In the genomic region with DNA sequence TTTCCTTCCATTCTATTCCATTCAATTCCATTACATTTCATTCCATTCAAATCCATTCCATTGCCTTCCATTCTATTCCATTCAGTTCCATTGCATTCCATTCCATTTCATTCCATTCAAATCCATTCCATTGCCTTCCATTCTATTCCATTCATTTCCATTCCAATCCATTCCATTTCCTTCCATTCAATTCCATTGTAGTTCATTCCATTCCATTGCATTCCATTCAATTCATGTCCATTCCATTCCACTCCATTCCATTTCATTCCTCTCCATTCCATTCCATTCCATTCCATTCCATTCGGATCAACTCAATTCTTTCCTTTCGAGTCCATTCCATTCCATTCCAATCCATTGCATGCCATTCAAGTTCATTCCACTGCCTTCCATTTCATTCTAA, we compare ENCODE assay signal across 20 cellular contexts.
A peak's percentile ranks its signal among the peaks of the same experiment; 100 is the strongest.
DNase-seq lines count a peak whose midpoint lies in the region; ATAC-seq, FAIRE-seq and TF ChIP-seq lines count a peak whose summit lies in the region.
"Had no signal": no experiment of that assay in that cellular context is flagged by ENCODE, and none has a peak within 500 bp of the region (broad histone marks: within the 10 kb centered on the region; RNA-seq: fewer than 3 reads in every experiment).

No MANE protein-coding gene starts in this region.

- no peak overlapping the region for H3K4me3 Mint-ChIP-seq in endodermal cell
- H3K4me3 Mint-ChIP-seq: B cell; CD4-positive, CD25-positive, alpha-beta regulatory T cell; CD8-positive, alpha-beta T cell had no signal

- H3K27ac ChIP-seq in HepG2 (ENCODE audit: extremely low read length, insufficient read depth, low read length) (no peak overlapping the region), right lobe of liver (no peak overlapping the region), endodermal cell (ENCODE audit: low read depth, low read length) (no peak overlapping the region), liver (ENCODE audit: low read depth in 1 of 2, low read length in 2 of 2) (no peak overlapping the region)
- H3K27ac ChIP-seq: 22Rv1, BLaER1, C4-2B had no signal

- WGBS in HepG2 (ENCODE audit: low lambda C conversion rate), result 5% methylated on average over 2 of the region's 2 CpGs
- 60% methylated on average over 2 of the region's 2 CpGs for WGBS in right lobe of liver (ENCODE audit: insufficient coverage, low coverage, low lambda C conversion rate, missing lambda C conversion rate)
- 83 to 86% methylated on average over 2 of the region's 2 CpGs for WGBS in endodermal cell (ENCODE audit: insufficient coverage in 1 of 2, insufficient read length in 1 of 2), 2 experiments
- 73% methylated on average over 2 of the region's 2 CpGs for WGBS in liver

- H3K4me1 ChIP-seq in HepG2 (ENCODE audit: insufficient read depth, low read length) (no peaks in the 10 kb centered on the region), right lobe of liver (no peaks in the 10 kb centered on the region), endodermal cell (ENCODE audit: control insufficient read depth, insufficient read depth, low read length) (no peaks in the 10 kb centered on the region), liver (ENCODE audit: control insufficient read depth in 4 of 4, insufficient read depth in 4 of 4, low read length in 3 of 4) (no peaks in the 10 kb centered on the region)
- H3K4me1 ChIP-seq: BLaER1, Caco-2 had no signal

- intact Hi-C loops in HepG2 (cut with micrococcal nuclease; ENCODE audit: unreplicated experiment) (no loop called here), right lobe of liver (cut with DNase I) (no loop called here)

- no peak for TF ChIP-seq POLR2A in HepG2 (IDR thresholded peaks at IDR 0.05; ENCODE audit: insufficient read depth in 1 of 2, low read depth in 2 of 2, low read length in 2 of 2)
- no peak for TF ChIP-seq POLR2A in right lobe of liver (IDR thresholded peaks at IDR 0.05)

- H3K27ac Mint-ChIP-seq in endodermal cell, result no peak overlapping the region
- H3K27ac Mint-ChIP-seq: B cell; CD8-positive, alpha-beta T cell had no signal

- POLR2A ChIA-PET in HepG2 (lab: Yijun Ruan, JAX), result no interaction called here

- no peaks in the 10 kb centered on the region for H3K4me1 Mint-ChIP-seq in endodermal cell
- H3K4me1 Mint-ChIP-seq: B cell had no signal

- no peak for FAIRE-seq in HepG2 (lab: Jason Lieb, UNC)
- FAIRE-seq: A204.1, G401.6, H1 had no signal

- H3K9me3 ChIP-seq in HepG2 (ENCODE audit: low read length) (no peaks in the 10 kb centered on the region), right lobe of liver (peaks cover 0 to 32% (median 8%) of the 10 kb centered on the region in 4 donors), endodermal cell (ENCODE audit: control insufficient read depth, low read length) (no peaks in the 10 kb centered on the region), liver (ENCODE audit: control insufficient read depth in 4 of 4, low read length in 3 of 4) (peaks cover 15 to 97% (median 66%) of the 10 kb centered on the region in 4 donors)

- H3K4me3 ChIP-seq in HepG2 (replicated peaks in 1 of 3; ENCODE audit: insufficient read depth in 1 of 3, low read depth in 2 of 3, low read length in 3 of 3), result no peak overlapping the region
- H3K4me3 ChIP-seq in right lobe of liver, result no peak overlapping the region
- H3K4me3 ChIP-seq in endodermal cell (ENCODE audit: low read length), result peak overlapping the region; percentile 12
- peak overlapping the region in 2 of 3 donors; percentile 5 to 28 for H3K4me3 ChIP-seq in liver (ENCODE audit: low read depth in 1 of 3, low read length in 3 of 3)
- H3K4me3 ChIP-seq: BLaER1 had no signal

- TF ChIP-seq EP300 in HepG2 (IDR thresholded peaks at IDR 0.05; ENCODE audit: low read depth in 2 of 2, low read length in 2 of 2) (no peak), HepG2 (CRISPR knock-in tag; IDR thresholded peaks at IDR 0.05; ENCODE audit: borderline replicate concordance) (no peak)

- peaks cover 2% of the 10 kb centered on the region for H3K27me3 Mint-ChIP-seq in endodermal cell (ENCODE audit: insufficient read depth)
- H3K27me3 Mint-ChIP-seq: B cell; CD4-positive, CD25-positive, alpha-beta regulatory T cell had no signal

- CTCF ChIA-PET in HepG2 (lab: Yijun Ruan, JAX; ENCODE audit: low intra/inter-chr PET ratio, low total read pairs), result no interaction called here

- no peaks in the 10 kb centered on the region for H4K20me1 ChIP-seq in HepG2 (ENCODE audit: insufficient read depth, low read length)
- H4K20me1 ChIP-seq: BLaER1 had no signal

- no peaks in the 10 kb centered on the region for H3K27me3 ChIP-seq in HepG2 (ENCODE audit: control insufficient read depth in 1 of 2, insufficient read depth in 2 of 2, low read length in 2 of 2)
- no peaks in the 10 kb centered on the region for H3K27me3 ChIP-seq in right lobe of liver
- no peaks in the 10 kb centered on the region for H3K27me3 ChIP-seq in endodermal cell (ENCODE audit: control insufficient read depth, insufficient read depth, low read length, poor library complexity, severe bottlenecking)
- H3K27me3 ChIP-seq in liver (ENCODE audit: control insufficient read depth in 4 of 4, insufficient read depth in 4 of 4, low read length in 3 of 4), result no peaks in the 10 kb centered on the region
- H3K27me3 ChIP-seq: BLaER1 had no signal

- TF ChIP-seq CTCF in HepG2 (CRISPR knock-in tag; IDR thresholded peaks at IDR 0.05) (no peak), right lobe of liver (IDR thresholded peaks at IDR 0.05) (no peak), endodermal cell (conservative IDR thresholded peaks at IDR 0.05) (no peak), liver (IDR thresholded peaks at IDR 0.05; ENCODE audit: low read depth, low read length, missing input control) (no peak)

- H3K36me3 Mint-ChIP-seq in endodermal cell (ENCODE audit: low read depth), result peaks cover 42% of the 10 kb centered on the region

- no peaks in the 10 kb centered on the region for H3K36me3 ChIP-seq in HepG2 (replicated peaks in 1 of 2; ENCODE audit: control insufficient read depth in 1 of 2, insufficient read depth in 2 of 2, low read length in 2 of 2)
- H3K36me3 ChIP-seq in right lobe of liver, result no peaks in the 10 kb centered on the region
- H3K36me3 ChIP-seq in endodermal cell (ENCODE audit: control insufficient read depth, insufficient read depth, low read length), result no peaks in the 10 kb centered on the region
- H3K36me3 ChIP-seq in liver (ENCODE audit: control insufficient read depth in 4 of 4, insufficient read depth in 3 of 4, low read depth in 1 of 4, low read length in 3 of 4), result no peaks in the 10 kb centered on the region
- H3K36me3 ChIP-seq: BLaER1 had no signal

- no TSS peak for BruUV-seq in HepG2 (replicated peaks; lab: Mats Ljungman, UMichigan)

- DNase-seq in HepG2 (ENCODE audit: low spot score), result no peak
- no peak for DNase-seq in right lobe of liver
- DNase-seq in endodermal cell, result no peak
- no peak for DNase-seq in activated CD4-positive, alpha-beta T cell treated with anti-CD3 and anti-CD28 coated beads for 4 hours
- DNase-seq: Caco-2; CD4-positive, CD25-positive, alpha-beta regulatory T cell; CD8-positive, alpha-beta T cell; DMS153; DND-41; H7; HCEC 1CT had no signal

- H3K4me2 ChIP-seq in HepG2 (ENCODE audit: low read depth, low read length), result no peak overlapping the region
- H3K4me2 ChIP-seq: BLaER1 had no signal

- H3K9me3 Mint-ChIP-seq in endodermal cell, result no peaks in the 10 kb centered on the region

- H3K79me2 ChIP-seq in HepG2 (ENCODE audit: insufficient read depth, low read length), result no peaks in the 10 kb centered on the region

- in situ Hi-C loops in HepG2 (cut with HindIII; ENCODE audit: extremely low pct_ligation_motif_present, low pct_unique_long_range_greater_than_20kb), result no loop called here

- no peak for TF ChIP-seq RAD21 in HepG2 (CRISPR knock-in tag; IDR thresholded peaks at IDR 0.05)
- no peak for TF ChIP-seq RAD21 in liver (IDR thresholded peaks at IDR 0.05)

- no peak overlapping the region for H3K9ac ChIP-seq in HepG2 (ENCODE audit: insufficient read depth, low read depth, low read length)
- H3K9ac ChIP-seq in endodermal cell (ENCODE audit: extremely low read depth, low read length, poor library complexity, severe bottlenecking), result no peak overlapping the region
- no peak overlapping the region for H3K9ac ChIP-seq in liver (ENCODE audit: low read depth in 1 of 2, low read length in 2 of 2)
- H3K9ac ChIP-seq: BLaER1 had no signal

- ATAC-seq in HepG2, result no peak
- ATAC-seq in right lobe of liver, result no peak
- ATAC-seq in HG03135 (IDR thresholded peaks at IDR 0.05; ENCODE audit: unreplicated experiment), result no peak
- ATAC-seq: CD8-positive, alpha-beta T cell had no signal

- H2AFZ ChIP-seq in HepG2 (ENCODE audit: low read length), result no peak overlapping the region

TF ChIP-seq in HepG2, 621 proteins besides CTCF, POLR2A, EP300 and RAD21 (continues in another document):
- TF ChIP-seq PHB2 (IDR thresholded peaks at IDR 0.05; ENCODE audit: partially characterized antibody) (peak; percentile 91), ZNF34 (CRISPR knock-in tag; IDR thresholded peaks at IDR 0.05; ENCODE audit: borderline replicate concordance) (no peak), RAD51 (IDR thresholded peaks at IDR 0.05; ENCODE audit: borderline replicate concordance) (0 out of 2 replicates have a peak, but pooled peaks have one; percentile 20), MXD4 (CRISPR knock-in tag; IDR thresholded peaks at IDR 0.05) (no peak), NBN (conservative IDR thresholded peaks at IDR 0.05) (peak; percentile 81; the same call in 1 of the 2 replicates), PLRG1 (conservative IDR thresholded peaks at IDR 0.05) (0 out of 2 replicates have a peak, but pooled peaks have one; percentile 8), NFYC (CRISPR knock-in tag; IDR thresholded peaks at IDR 0.05) (no peak), ZNF350 (CRISPR knock-in tag; IDR thresholded peaks at IDR 0.05; ENCODE audit: borderline replicate concordance, low read depth) (no peak), GFI1 (CRISPR knock-in tag; IDR thresholded peaks at IDR 0.05; ENCODE audit: borderline replicate concordance) (no peak)

TF ChIP-seq in liver, 16 proteins besides CTCF, POLR2A, EP300 and RAD21 (continues in another document):
- TF ChIP-seq RXRA (IDR thresholded peaks at IDR 0.05) (no peak), NR2F2 (IDR thresholded peaks at IDR 0.05) (no peak), SP1 (IDR thresholded peaks at IDR 0.05) (no peak), GABPA (IDR thresholded peaks at IDR 0.05 in 1 of 2, conservative IDR thresholded peaks at IDR 0.05 in 1 of 2) (no peak), FOXA2 (IDR thresholded peaks at IDR 0.05) (no peak), JUND (IDR thresholded peaks at IDR 0.05) (no peak)
- TF ChIP-seq, protein P1, sequence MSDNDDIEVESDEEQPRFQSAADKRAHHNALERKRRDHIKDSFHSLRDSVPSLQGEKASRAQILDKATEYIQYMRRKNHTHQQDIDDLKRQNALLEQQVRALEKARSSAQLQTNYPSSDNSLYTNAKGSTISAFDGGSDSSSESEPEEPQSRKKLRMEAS (IDR thresholded peaks at IDR 0.05), result no peak
- TF ChIP-seq, protein P2, sequence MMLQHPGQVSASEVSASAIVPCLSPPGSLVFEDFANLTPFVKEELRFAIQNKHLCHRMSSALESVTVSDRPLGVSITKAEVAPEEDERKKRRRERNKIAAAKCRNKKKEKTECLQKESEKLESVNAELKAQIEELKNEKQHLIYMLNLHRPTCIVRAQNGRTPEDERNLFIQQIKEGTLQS (IDR thresholded peaks at IDR 0.05), result no peak

Comparison
In these comparisons a context has a peak if more than half of its experiments do, and no peak if none do; other contexts are left out.
1. H3K4me3 ChIP-seq: peak in endodermal cell (single experiment) and liver (2 of 3); none in HepG2 (0 of 3) and right lobe of liver (0 of 3).